ENCODE assay signal across 27 cellular contexts in the genomic region with DNA sequence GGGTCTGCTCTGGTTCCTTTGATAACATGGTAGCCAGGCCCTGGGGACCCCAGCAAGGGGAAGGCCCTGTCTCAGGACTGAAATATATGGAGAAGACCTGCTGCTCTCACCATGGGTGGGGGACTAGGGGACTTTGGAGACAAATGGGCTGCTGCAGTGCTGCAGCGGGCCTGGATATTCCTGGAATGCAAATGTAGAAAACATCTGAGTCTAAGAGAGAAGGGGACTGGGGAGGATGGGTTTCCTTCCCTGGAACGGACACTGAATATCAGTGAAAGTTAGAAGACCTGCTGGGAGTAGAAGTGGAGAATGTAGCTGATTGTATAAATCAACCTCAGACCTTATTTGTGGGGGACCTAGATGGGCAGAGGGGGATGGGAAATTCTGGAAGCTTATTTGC. TPM values are rescaled to one million over a fixed set of nuclear protein-coding genes. Genes with fewer than 3 reads are reported as not detected.
"Had no signal": no experiment of that assay in that cellular context is flagged by ENCODE, and none has a peak within 500 bp of the region (broad histone marks: within the 10 kb centered on the region; RNA-seq: fewer than 3 reads in every experiment).

No MANE protein-coding gene starts in this region.

- H3K27ac ChIP-seq: heart right ventricle, hepatocyte, left ventricle myocardium inferior, prostate gland, right lobe of liver, tibial nerve, uterus had no signal

- H3K4me1 ChIP-seq: right lobe of liver had no signal

- H3K9me3 Mint-ChIP-seq: natural killer cell treated with Interleukin-12 subunit alpha and Interleukin-12 subunit beta and Interleukin-15 and Interleukin-18, amount 100 ng/mL, for 72 hours; stimulated activated naive CD8-positive, alpha-beta T cell treated with anti-CD3 and anti-CD28 coated beads, Interleukin-15, amount 100 ng/mL, for 72 hours; type B pancreatic cell had no signal

- H3K9me3 ChIP-seq: heart right ventricle, left ventricle myocardium inferior, mucosa of descending colon, prostate gland, right lobe of liver, tibial nerve, uterus had no signal

- H3K4me1 Mint-ChIP-seq: stimulated activated memory B cell treated with anti-CD40 and anti-IgM and Interleukin-4, amounts not matched to agents 10 μg/mL and 1 μg/mL and 100 μg/mL, for 72 hours; stimulated activated naive CD8-positive, alpha-beta T cell treated with anti-CD3 and anti-CD28 coated beads, Interleukin-15, amount 100 ng/mL, for 72 hours had no signal

- DNase-seq: heart right ventricle; islet precursor cell; left ventricle myocardium inferior; mesendoderm; midbrain; mucosa of descending colon; naive thymus-derived CD4-positive, alpha-beta T cell; nucleus accumbens; right lobe of liver; stimulated activated CD4-positive, alpha-beta T cell treated with anti-CD3 and anti-CD28 coated beads, Interleukin-1b, Interleukin-23, amount 100 ng/mL, for 48 hours; stimulated activated CD4-positive, alpha-beta T cell treated with anti-CD3 and anti-CD28 coated beads, Interleukin-2, amount 100 ng/mL, for 48 hours; stimulated activated CD4-positive, alpha-beta T cell treated with anti-CD3 and anti-CD28 coated beads, Interleukin-4, amount 100 ng/mL, for 4 hours; stimulated activated CD8-positive, alpha-beta memory T cell treated with anti-CD3 and anti-CD28 coated beads, Interleukin-4, amount 100 ng/mL, for 48 hours; stimulated activated naive CD4-positive, alpha-beta T cell treated with Interleukin-2 at 50 U/mL for 16 hours; stimulated activated naive CD8-positive, alpha-beta T cell treated with anti-CD3 and anti-CD28 coated beads, Interleukin-15, amount 100 ng/mL, for 72 hours; substantia nigra; uterus had no signal

- H3K36me3 Mint-ChIP-seq: naive thymus-derived CD4-positive, alpha-beta T cell; natural killer cell treated with Interleukin-12 subunit alpha and Interleukin-12 subunit beta and Interleukin-15 and Interleukin-18, amount 100 ng/mL, for 72 hours; stimulated activated memory B cell treated with anti-CD40 and anti-IgM and Interleukin-4, amounts not matched to agents 10 μg/mL and 1 μg/mL and 100 μg/mL, for 72 hours; type B pancreatic cell had no signal

- H3K36me3 ChIP-seq: heart right ventricle, left ventricle myocardium inferior, prostate gland, right lobe of liver, tibial nerve, uterus had no signal

- H3K4me3 ChIP-seq: heart right ventricle, hepatocyte, left ventricle myocardium inferior, lung, mucosa of descending colon, prostate gland, right lobe of liver, smooth muscle cell, tibial nerve, uterus had no signal

- H3K4me3 Mint-ChIP-seq: naive thymus-derived CD4-positive, alpha-beta T cell; natural killer cell treated with Interleukin-12 subunit alpha and Interleukin-12 subunit beta and Interleukin-15 and Interleukin-18, amount 100 ng/mL, for 72 hours; stimulated activated memory B cell treated with anti-CD40 and anti-IgM and Interleukin-4, amounts not matched to agents 10 μg/mL and 1 μg/mL and 100 μg/mL, for 72 hours; stimulated activated naive CD8-positive, alpha-beta T cell treated with anti-CD3 and anti-CD28 coated beads, Interleukin-15, amount 100 ng/mL, for 72 hours; type B pancreatic cell had no signal

- H3K27ac Mint-ChIP-seq: naive thymus-derived CD4-positive, alpha-beta T cell; natural killer cell treated with Interleukin-12 subunit alpha and Interleukin-12 subunit beta and Interleukin-15 and Interleukin-18, amount 100 ng/mL, for 72 hours; stimulated activated memory B cell treated with anti-CD40 and anti-IgM and Interleukin-4, amounts not matched to agents 10 μg/mL and 1 μg/mL and 100 μg/mL, for 72 hours; stimulated activated naive CD8-positive, alpha-beta T cell treated with anti-CD3 and anti-CD28 coated beads, Interleukin-15, amount 100 ng/mL, for 72 hours; type B pancreatic cell had no signal

RNA-seq across cellular contexts. Expression of a gene that starts 3.1 kb away (rescaled TPM):
- total RNA-seq: myocyte; natural killer cell treated with Interleukin-12 subunit alpha and Interleukin-12 subunit beta and Interleukin-15 and Interleukin-18, amount 100 ng/mL, for 72 hours; osteocyte; smooth muscle cell; tibial nerve had no signal
- polyA plus RNA-seq: naive thymus-derived CD4-positive, alpha-beta T cell had no signal
